In genomic region chr16:27806986-27807385, GRCh38 we compare ENCODE assay signal across 29 cellular contexts.
"Had no signal": no experiment of that assay in that cellular context is flagged by ENCODE, and none has a peak within 500 bp of the region (broad histone marks: within the 10 kb centered on the region; RNA-seq: fewer than 3 reads in every experiment).

No MANE protein-coding gene starts in this region.

- H3K4me1 ChIP-seq: colonic mucosa, esophagus muscularis mucosa, esophagus squamous epithelium, foreskin keratinocyte, gastrocnemius medialis, gastroesophageal sphincter, heart left ventricle, heart right ventricle had no signal

- DNase-seq: colonic mucosa; cortex of kidney; dermis blood vessel endothelial cell; dorsolateral prefrontal cortex; effector CD4-positive, alpha-beta T cell; effector CD8-positive, alpha-beta T cell; effector memory CD4-positive, alpha-beta T cell; effector memory CD8-positive, alpha-beta T cell; endodermal cell; erythroblast; esophagus squamous epithelium; foreskin fibroblast; foreskin keratinocyte; foreskin melanocyte; gastrocnemius medialis; glutamatergic neuron; head of caudate nucleus; heart left ventricle; heart right ventricle had no signal

- FAIRE-seq: colon, endometrium, endothelial cell of umbilical vein, frontal cortex had no signal

- H3K36me3 ChIP-seq: colonic mucosa, esophagus muscularis mucosa, esophagus squamous epithelium, gastrocnemius medialis, gastroesophageal sphincter, heart left ventricle, heart right ventricle had no signal

- H3K27ac Mint-ChIP-seq: dendritic cell treated with granulocyte-macrophage colony-stimulating factor and Interleukin-4, amounts not matched to agents 40 ng/mL and 50 ng/mL, for 4 days; effector memory CD8-positive, alpha-beta T cell; endodermal cell had no signal

- ATAC-seq: effector memory CD8-positive, alpha-beta T cell; esophagus mucosa; foreskin keratinocyte; gastrocnemius medialis; gastroesophageal sphincter; heart left ventricle; heart right ventricle had no signal

- H3K27me3 ChIP-seq: colonic mucosa, dorsolateral prefrontal cortex, foreskin keratinocyte had no signal

- H3K9me3 ChIP-seq: colonic mucosa, esophagus squamous epithelium, gastrocnemius medialis had no signal

- H3K4me3 ChIP-seq: colonic mucosa, coronary artery, dorsolateral prefrontal cortex, esophagus muscularis mucosa, esophagus squamous epithelium, gastrocnemius medialis, gastroesophageal sphincter, heart left ventricle, heart right ventricle had no signal

- H3K4me3 Mint-ChIP-seq: dendritic cell treated with granulocyte-macrophage colony-stimulating factor and Interleukin-4, amounts not matched to agents 40 ng/mL and 50 ng/mL, for 4 days; effector memory CD8-positive, alpha-beta T cell; endodermal cell had no signal

- H3K9me3 Mint-ChIP-seq: dendritic cell treated with granulocyte-macrophage colony-stimulating factor and Interleukin-4, amounts not matched to agents 40 ng/mL and 50 ng/mL, for 4 days; effector memory CD8-positive, alpha-beta T cell; endodermal cell had no signal

- H3K27ac ChIP-seq: colonic mucosa, coronary artery, dorsolateral prefrontal cortex, epithelial cell of prostate, esophagus muscularis mucosa, esophagus squamous epithelium, foreskin keratinocyte, gastrocnemius medialis, gastroesophageal sphincter, heart left ventricle, heart right ventricle had no signal
